ENCODE assay signal across 1 cellular context in genomic region chr5:164148292-164148691, GRCh38.
A peak's percentile ranks its signal among the peaks of the same experiment; 100 is the strongest.
TF ChIP-seq lines count a peak whose summit lies in the region.

No MANE protein-coding gene starts in this region.

TF ChIP-seq in GM23338, 12 proteins besides CTCF, POLR2A, EP300 and RAD21 (continued from another document):
- TF ChIP-seq, protein P1, sequence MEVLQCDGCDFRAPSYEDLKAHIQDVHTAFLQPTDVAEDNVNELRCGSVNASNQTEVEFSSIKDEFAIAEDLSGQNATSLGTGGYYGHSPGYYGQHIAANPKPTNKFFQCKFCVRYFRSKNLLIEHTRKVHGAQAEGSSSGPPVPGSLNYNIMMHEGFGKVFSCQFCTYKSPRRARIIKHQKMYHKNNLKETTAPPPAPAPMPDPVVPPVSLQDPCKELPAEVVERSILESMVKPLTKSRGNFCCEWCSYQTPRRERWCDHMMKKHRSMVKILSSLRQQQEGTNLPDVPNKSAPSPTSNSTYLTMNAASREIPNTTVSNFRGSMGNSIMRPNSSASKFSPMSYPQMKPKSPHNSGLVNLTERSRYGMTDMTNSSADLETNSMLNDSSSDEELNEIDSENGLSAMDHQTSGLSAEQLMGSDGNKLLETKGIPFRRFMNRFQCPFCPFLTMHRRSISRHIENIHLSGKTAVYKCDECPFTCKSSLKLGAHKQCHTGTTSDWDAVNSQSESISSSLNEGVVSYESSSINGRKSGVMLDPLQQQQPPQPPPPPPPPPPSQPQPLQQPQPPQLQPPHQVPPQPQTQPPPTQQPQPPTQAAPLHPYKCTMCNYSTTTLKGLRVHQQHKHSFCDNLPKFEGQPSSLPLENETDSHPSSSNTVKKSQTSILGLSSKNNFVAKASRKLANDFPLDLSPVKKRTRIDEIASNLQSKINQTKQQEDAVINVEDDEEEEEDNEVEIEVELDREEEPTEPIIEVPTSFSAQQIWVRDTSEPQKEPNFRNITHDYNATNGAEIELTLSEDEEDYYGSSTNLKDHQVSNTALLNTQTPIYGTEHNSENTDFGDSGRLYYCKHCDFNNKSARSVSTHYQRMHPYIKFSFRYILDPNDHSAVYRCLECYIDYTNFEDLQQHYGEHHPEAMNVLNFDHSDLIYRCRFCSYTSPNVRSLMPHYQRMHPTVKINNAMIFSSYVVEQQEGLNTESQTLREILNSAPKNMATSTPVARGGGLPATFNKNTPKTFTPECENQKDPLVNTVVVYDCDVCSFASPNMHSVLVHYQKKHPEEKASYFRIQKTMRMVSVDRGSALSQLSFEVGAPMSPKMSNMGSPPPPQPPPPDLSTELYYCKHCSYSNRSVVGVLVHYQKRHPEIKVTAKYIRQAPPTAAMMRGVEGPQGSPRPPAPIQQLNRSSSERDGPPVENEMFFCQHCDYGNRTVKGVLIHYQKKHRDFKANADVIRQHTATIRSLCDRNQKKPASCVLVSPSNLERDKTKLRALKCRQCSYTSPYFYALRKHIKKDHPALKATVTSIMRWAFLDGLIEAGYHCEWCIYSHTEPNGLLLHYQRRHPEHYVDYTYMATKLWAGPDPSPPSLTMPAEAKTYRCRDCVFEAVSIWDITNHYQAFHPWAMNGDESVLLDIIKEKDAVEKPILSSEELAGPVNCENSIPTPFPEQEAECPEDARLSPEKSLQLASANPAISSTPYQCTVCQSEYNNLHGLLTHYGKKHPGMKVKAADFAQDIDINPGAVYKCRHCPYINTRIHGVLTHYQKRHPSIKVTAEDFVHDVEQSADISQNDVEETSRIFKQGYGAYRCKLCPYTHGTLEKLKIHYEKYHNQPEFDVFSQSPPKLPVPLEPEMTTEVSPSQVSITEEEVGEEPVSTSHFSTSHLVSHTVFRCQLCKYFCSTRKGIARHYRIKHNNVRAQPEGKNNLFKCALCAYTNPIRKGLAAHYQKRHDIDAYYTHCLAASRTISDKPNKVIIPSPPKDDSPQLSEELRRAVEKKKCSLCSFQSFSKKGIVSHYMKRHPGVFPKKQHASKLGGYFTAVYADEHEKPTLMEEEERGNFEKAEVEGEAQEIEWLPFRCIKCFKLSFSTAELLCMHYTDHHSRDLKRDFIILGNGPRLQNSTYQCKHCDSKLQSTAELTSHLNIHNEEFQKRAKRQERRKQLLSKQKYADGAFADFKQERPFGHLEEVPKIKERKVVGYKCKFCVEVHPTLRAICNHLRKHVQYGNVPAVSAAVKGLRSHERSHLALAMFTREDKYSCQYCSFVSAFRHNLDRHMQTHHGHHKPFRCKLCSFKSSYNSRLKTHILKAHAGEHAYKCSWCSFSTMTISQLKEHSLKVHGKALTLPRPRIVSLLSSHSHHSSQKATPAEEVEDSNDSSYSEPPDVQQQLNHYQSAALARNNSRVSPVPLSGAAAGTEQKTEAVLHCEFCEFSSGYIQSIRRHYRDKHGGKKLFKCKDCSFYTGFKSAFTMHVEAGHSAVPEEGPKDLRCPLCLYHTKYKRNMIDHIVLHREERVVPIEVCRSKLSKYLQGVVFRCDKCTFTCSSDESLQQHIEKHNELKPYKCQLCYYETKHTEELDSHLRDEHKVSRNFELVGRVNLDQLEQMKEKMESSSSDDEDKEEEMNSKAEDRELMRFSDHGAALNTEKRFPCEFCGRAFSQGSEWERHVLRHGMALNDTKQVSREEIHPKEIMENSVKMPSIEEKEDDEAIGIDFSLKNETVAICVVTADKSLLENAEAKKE (CRISPR knock-in tag; IDR thresholded peaks at IDR 0.05), result 0 out of 2 replicates have a peak, but pooled peaks have one; percentile 48
